ENCODE assay signal across 20 cellular contexts in genomic region chr6:151247510-151247909, GRCh38.
"Had no signal": no experiment of that assay in that cellular context is flagged by ENCODE, and none has a peak within 500 bp of the region (broad histone marks: within the 10 kb centered on the region; RNA-seq: fewer than 3 reads in every experiment).

No MANE protein-coding gene starts in this region.

- FAIRE-seq: colon, keratinocyte had no signal

- DNase-seq: activated CD4-positive, alpha-beta T cell treated with anti-CD3 and anti-CD28 coated beads, Interleukin-2, amount 50 U/mL, for 1 hour; activated naive CD4-positive, alpha-beta T cell treated with Interleukin-2 at 50 U/mL for 16 hours; activated naive CD8-positive, alpha-beta T cell treated with anti-CD3 and anti-CD28 coated beads, Interleukin-2, amount 50 U/mL, for 24 hours; activated T-cell treated with anti-CD3 and anti-CD28 coated beads for 4 hours; foreskin fibroblast; hippocampal formation; left lung; mammary epithelial cell; psoas muscle; stimulated activated CD4-positive, alpha-beta T cell treated with anti-CD3 and anti-CD28 coated beads, Interleukin-15, amount 100 ng/mL, for 24 hours; stimulated activated CD4-positive, alpha-beta T cell treated with anti-CD3 and anti-CD28 coated beads, Interleukin-4, amount 100 ng/mL, for 1 hour; stimulated activated naive B cell treated with anti-CD40 and anti-IgM and Interleukin-4, amounts not matched to agents 10 μg/mL and 1 μg/mL and 100 μg/mL, for 72 hours; T-helper 9 cell had no signal

- ATAC-seq: activated CD4-positive, CD25-positive, alpha-beta regulatory T cell treated with anti-CD3 and anti-CD28 coated beads, Interleukin-2, amount 50 U/mL, for 24 hours; left lung; psoas muscle; stimulated activated naive B cell treated with anti-CD40 and anti-IgM and Interleukin-4, amounts not matched to agents 10 μg/mL and 1 μg/mL and 100 μg/mL, for 72 hours had no signal

- H3K9me3 Mint-ChIP-seq: activated naive CD8-positive, alpha-beta T cell treated with anti-CD3 and anti-CD28 coated beads, Interleukin-2, amount 50 U/mL, for 24 hours; neural crest cell; stimulated activated naive B cell treated with anti-CD40 and anti-IgM and Interleukin-4, amounts not matched to agents 10 μg/mL and 1 μg/mL and 100 μg/mL, for 72 hours had no signal

- H3K36me3 ChIP-seq: cardiac muscle cell, left lung had no signal

- H3K4me3 ChIP-seq: cardiac muscle cell, left lung, psoas muscle, SK-N-MC, tibial nerve had no signal

- H3K4me3 Mint-ChIP-seq: activated naive CD8-positive, alpha-beta T cell treated with anti-CD3 and anti-CD28 coated beads, Interleukin-2, amount 50 U/mL, for 24 hours; neural crest cell; stimulated activated naive B cell treated with anti-CD40 and anti-IgM and Interleukin-4, amounts not matched to agents 10 μg/mL and 1 μg/mL and 100 μg/mL, for 72 hours had no signal

- H3K27ac Mint-ChIP-seq: activated naive CD8-positive, alpha-beta T cell treated with anti-CD3 and anti-CD28 coated beads, Interleukin-2, amount 50 U/mL, for 24 hours; stimulated activated naive B cell treated with anti-CD40 and anti-IgM and Interleukin-4, amounts not matched to agents 10 μg/mL and 1 μg/mL and 100 μg/mL, for 72 hours had no signal

- H3K27me3 ChIP-seq: cardiac muscle cell, tibial nerve had no signal

- H3K27ac ChIP-seq: cardiac muscle cell, left lung, psoas muscle, SK-N-MC had no signal

- H3K9me3 ChIP-seq: left lung, psoas muscle, tibial nerve had no signal

- H3K4me1 ChIP-seq: left lung, psoas muscle had no signal
